ENCODE assay signal across 8 cellular contexts in the genomic region with DNA sequence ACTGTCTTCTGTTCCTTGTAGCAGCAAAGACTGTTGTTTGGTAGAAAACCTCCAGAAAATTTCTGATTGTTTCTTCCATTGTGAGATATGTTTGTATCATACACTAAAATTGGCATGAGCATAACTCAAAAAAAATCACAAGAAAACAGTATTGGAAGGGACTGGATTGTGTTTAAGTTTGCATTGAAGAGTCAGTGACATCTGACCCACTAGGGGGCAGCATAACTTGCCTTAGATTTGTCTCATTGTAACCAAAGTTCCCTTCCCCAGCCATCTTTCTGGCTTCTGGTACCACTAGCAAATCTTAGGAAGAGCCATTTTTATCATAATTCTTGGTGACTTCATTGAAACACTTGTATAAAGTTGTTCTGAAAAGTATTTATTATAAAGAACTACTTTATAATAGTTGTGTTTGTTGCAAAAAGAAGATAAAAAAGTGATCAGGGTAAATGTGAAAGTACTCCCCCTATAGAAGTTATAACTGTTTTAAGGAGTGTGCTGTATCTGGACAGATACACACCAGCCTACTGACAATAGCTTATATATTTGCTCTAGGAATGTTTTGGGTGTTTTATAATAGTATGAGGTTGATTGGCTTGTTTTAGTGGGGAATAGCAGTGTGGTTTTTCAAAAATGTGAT. TPM values are rescaled to one million over a fixed set of nuclear protein-coding genes. Genes with fewer than 3 reads are reported as not detected.
DNase-seq lines count a peak whose midpoint lies in the region; ATAC-seq and TF ChIP-seq lines count a peak whose summit lies in the region.

No MANE protein-coding gene starts in this region.

- no TSS peak for BruUV-seq in Calu3 (replicated peaks; lab: Mats Ljungman, UMichigan)

- DNase-seq in Calu3 (peak; percentile 66), MV-4-11 (lab: John Stamatoyannopoulos, UW) (peak; percentile 50), T follicular helper cell (ENCODE audit: low read depth) (peak; percentile 46), body of pancreas (peak; percentile 24 to 67 (median 51)), kidney epithelial cell (ENCODE audit: low read depth) (no peak), NCI-H187 treated with DMSO at 0.1 percent for 48 hours (lab: John Stamatoyannopoulos, UW) (no peak)
- peak in 2 of 3 donors; percentile 29 to 61 for DNase-seq in stimulated activated CD4-positive, alpha-beta T cell treated with anti-CD3 and anti-CD28 coated beads, TNF-alpha, amount 100 ng/mL, for 48 hours (ENCODE audit: low read depth in 3 of 3)

- no peaks in the 10 kb centered on the region for H3K27me3 Mint-ChIP-seq in Calu3 (ENCODE audit: unreplicated experiment)

- no peaks in the 10 kb centered on the region for H3K9me3 ChIP-seq in body of pancreas

- ATAC-seq in GM21526 (IDR thresholded peaks at IDR 0.05; ENCODE audit: low FRiP score, unreplicated experiment) (peak; percentile 57), body of pancreas (peak; percentile 38)

- peaks cover 3% of the 10 kb centered on the region for H3K4me1 Mint-ChIP-seq in Calu3 (ENCODE audit: low read depth, unreplicated experiment)

- TF ChIP-seq CTCF in Calu3 (IDR thresholded peaks at IDR 0.05; ENCODE audit: unreplicated experiment) (peak; percentile 48), body of pancreas (IDR thresholded peaks at IDR 0.05) (peak in 6 of 7 experiments; percentile 45 to 72 (median 54)), kidney epithelial cell (IDR thresholded peaks at IDR 0.05; ENCODE audit: insufficient read depth, low read length, poor library complexity, severe bottlenecking) (peak; percentile 72)

- CTCF ChIA-PET in Calu3 (lab: Charles Lee), result no interaction called here

- intact Hi-C loops in Calu3 (cut with micrococcal nuclease; ENCODE audit: unreplicated experiment), result loop anchor here (2.0 to 5.0 kb wide), 2 partner anchors 67 to 177 kb away; a partner anchor contains a TSS
- intact Hi-C loops in body of pancreas (cut with DNase I), result no loop called here

- H3K27ac ChIP-seq in body of pancreas, result no peak overlapping the region

- TF ChIP-seq POLR2A in body of pancreas (IDR thresholded peaks at IDR 0.05), result no peak

- peaks cover 50% of the 10 kb centered on the region for H3K36me3 Mint-ChIP-seq in Calu3 (ENCODE audit: insufficient read depth, unreplicated experiment)

- H3K4me1 ChIP-seq in body of pancreas, result no peaks in the 10 kb centered on the region

- no peaks in the 10 kb centered on the region for H3K9me3 Mint-ChIP-seq in Calu3 (ENCODE audit: low read depth, unreplicated experiment)

- H3K4me3 ChIP-seq in body of pancreas, result no peak overlapping the region
- H3K4me3 ChIP-seq in kidney epithelial cell (ENCODE audit: low read depth, low read length), result no peak overlapping the region

- H3K4me3 Mint-ChIP-seq in Calu3 (ENCODE audit: low read depth, unreplicated experiment), result no peak overlapping the region

- H3K27me3 ChIP-seq in body of pancreas, result no peaks in the 10 kb centered on the region
- no peaks in the 10 kb centered on the region for H3K27me3 ChIP-seq in kidney epithelial cell (ENCODE audit: control insufficient read depth, insufficient read depth, low read length)

- no peak overlapping the region for H3K27ac Mint-ChIP-seq in Calu3 (ENCODE audit: unreplicated experiment)

- H3K36me3 ChIP-seq in body of pancreas (replicated peaks in 1 of 2; ENCODE audit: insufficient read depth in 1 of 2, low read depth in 2 of 2), result peaks cover 0 to 58% of the 10 kb centered on the region in 2 donors
- peaks cover 2% of the 10 kb centered on the region for H3K36me3 ChIP-seq in kidney epithelial cell (ENCODE audit: control insufficient read depth, insufficient read depth, low read length)

RNA-seq across cellular contexts. Expression of a gene that starts 7.7 kb away (rescaled TPM):
- total RNA-seq in Calu3 (2022) (41.0 and 44.3 TPM in 2 replicates), body of pancreas (10 to 100 TPM; 12.2 to 14.5 TPM), kidney epithelial cell (27.7 TPM in 2 replicates)

RNA-seq across cellular contexts. Expression of a gene that starts 8.1 kb away (rescaled TPM):
- total RNA-seq in Calu3 (2022), result 73.8 and 75.5 TPM in 2 replicates
- 1 to 10 TPM in 1 of 2 donors, under 1 TPM in 1; 0.66 to 1.0 TPM for total RNA-seq in body of pancreas
- total RNA-seq in kidney epithelial cell, result 8.0 and 8.5 TPM in 2 replicates

RNA-seq across cellular contexts. Expression of a gene that starts 11.9 kb away (rescaled TPM):
- total RNA-seq in Calu3 (2022) (0.24 and 0.27 TPM in 2 replicates), body of pancreas (under 1 TPM in 1 of 2 donors, not detected in 1; 0.52 TPM), kidney epithelial cell (0.07 TPM in 1 of 2 replicates, not detected in the other)

RNA-seq across cellular contexts. Expression of a gene that starts 41.3 kb away (rescaled TPM):
- total RNA-seq in Calu3 (2022) (8.7 and 9.4 TPM in 2 replicates), body of pancreas (10 to 100 TPM; 11.5 to 26.2 TPM), kidney epithelial cell (55.5 and 59.7 TPM in 2 replicates)

Comparison
In these comparisons a context has a peak if more than half of its experiments do, and no peak if none do; other contexts are left out.
1. DNase-seq: peak in Calu3 (single experiment), MV-4-11 (single experiment), T follicular helper cell (single experiment), body of pancreas (4 of 4) and stimulated activated CD4-positive, alpha-beta T cell treated with anti-CD3 and anti-CD28 coated beads, TNF-alpha, amount 100 ng/mL, for 48 hours (2 of 3); none in kidney epithelial cell (single experiment) and NCI-H187 treated with DMSO at 0.1 percent for 48 hours (single experiment).
2. Peak in every context shown above with its lines, with median percentiles within 50 percentile points of each other: CTCF ChIP-seq.